In genomic region chr3:177371903-177372302, GRCh38 we compare ENCODE assay signal across 14 cellular contexts.
DNase-seq lines count a peak whose midpoint lies in the region; ATAC-seq, FAIRE-seq and TF ChIP-seq lines count a peak whose summit lies in the region.
"Had no signal": no experiment of that assay in that cellular context is flagged by ENCODE, and none has a peak within 500 bp of the region (broad histone marks: within the 10 kb centered on the region; RNA-seq: fewer than 3 reads in every experiment).

No MANE protein-coding gene starts in this region.

- H3K4me1 Mint-ChIP-seq in brain = peaks cover 43% of the 10 kb centered on the region

- DNase-seq in NCI-H2107 treated with DMSO at 0.1 percent for 48 hours (lab: John Stamatoyannopoulos, UW; ENCODE audit: unreplicated experiment) (peak; percentile 60), NCI-H2107 (lab: John Stamatoyannopoulos, UW) (no peak), NCI-H345 (lab: John Stamatoyannopoulos, UW) (peak; percentile 82), frontal cortex (ENCODE audit: low spot score in 2 of 2) (no peak)
- DNase-seq in stimulated activated naive CD4-positive, alpha-beta T cell treated with Interleukin-2 at 50 U/mL for 16 hours (lab: John Stamatoyannopoulos, UW) = no peak
- DNase-seq: activated CD8-positive, alpha-beta memory T cell treated with anti-CD3 and anti-CD28 coated beads for 24 hours; foreskin keratinocyte; HFFc6; midbrain had no signal

- peak overlapping the region in 4 of 5 experiments; percentile 8 to 62 (median 40) for H3K27ac Mint-ChIP-seq in brain
- H3K27ac Mint-ChIP-seq: HFFc6; T-helper 2 cell treated with Interferon-gamma antibody and Interleukin-4, amounts not matched to agents 5 μg/mL and 100 μg/mL, for 36 hours had no signal

- no peak overlapping the region for H3K4me3 Mint-ChIP-seq in brain
- H3K4me3 Mint-ChIP-seq: HFFc6; T-helper 2 cell treated with Interferon-gamma antibody and Interleukin-4, amounts not matched to agents 5 μg/mL and 100 μg/mL, for 36 hours had no signal

- TF ChIP-seq CTCF in brain (conservative IDR thresholded peaks at IDR 0.05) = no peak

- peaks cover 4% of the 10 kb centered on the region for H3K27me3 Mint-ChIP-seq in brain

- H3K36me3 Mint-ChIP-seq in brain = no peaks in the 10 kb centered on the region

- H3K9me3 Mint-ChIP-seq in brain = peaks cover 2 to 8% (median 6%) of the 10 kb centered on the region in 5 experiments
- H3K9me3 Mint-ChIP-seq: HFFc6; T-helper 2 cell treated with Interferon-gamma antibody and Interleukin-4, amounts not matched to agents 5 μg/mL and 100 μg/mL, for 36 hours had no signal

- ATAC-seq in GM21576 (IDR thresholded peaks at IDR 0.05; ENCODE audit: unreplicated experiment) (no peak), GM18502 (IDR thresholded peaks at IDR 0.05; ENCODE audit: poor library complexity, unreplicated experiment) (no peak)
- ATAC-seq: activated CD4-positive, CD25-positive, alpha-beta regulatory T cell treated with anti-CD3 and anti-CD28 coated beads, Interleukin-2, amount 50 U/mL, for 24 hours; foreskin keratinocyte had no signal

- no peak for FAIRE-seq in frontal cortex (lab: Jason Lieb, UNC)

Comparison
In these comparisons a context has a peak if more than half of its experiments do, and no peak if none do; other contexts are left out.
1. DNase-seq: peak in NCI-H2107 treated with DMSO at 0.1 percent for 48 hours (single experiment) and NCI-H345 (single experiment); none in NCI-H2107 (single experiment), frontal cortex (0 of 2) and stimulated activated naive CD4-positive, alpha-beta T cell treated with Interleukin-2 at 50 U/mL for 16 hours (single experiment).